21 cellular contexts compared by ENCODE assay signal in genomic region chr3:45950131-45950530, GRCh38. TPM values are rescaled to one million over a fixed set of nuclear protein-coding genes. Genes with fewer than 3 reads are reported as not detected.
DNase-seq lines count a peak whose midpoint lies in the region; ATAC-seq and FAIRE-seq lines count a peak whose summit lies in the region.
"Had no signal": no experiment of that assay in that cellular context is flagged by ENCODE, and none has a peak within 500 bp of the region (broad histone marks: within the 10 kb centered on the region; RNA-seq: fewer than 3 reads in every experiment).

No MANE protein-coding gene starts in this region.

- H3K27me3 ChIP-seq in CD8-positive, alpha-beta memory T cell (ENCODE audit: insufficient read depth, low read length, poor library complexity, severe bottlenecking), result no peaks in the 10 kb centered on the region
- H3K27me3 ChIP-seq in small intestine (ENCODE audit: control insufficient read depth in 2 of 2, insufficient read depth in 2 of 2, low read length in 2 of 2), result no peaks in the 10 kb centered on the region

- no peaks in the 10 kb centered on the region for H3K27me3 Mint-ChIP-seq in activated CD4-positive, alpha-beta T cell treated with anti-CD3 and anti-CD28 coated beads, Interleukin-2, amount 10 ng/mL, durations not matched to agents 7 days and 5 days
- H3K27me3 Mint-ChIP-seq in CD8-positive, alpha-beta memory T cell, result no peaks in the 10 kb centered on the region
- no peaks in the 10 kb centered on the region for H3K27me3 Mint-ChIP-seq in activated naive CD8-positive, alpha-beta T cell treated with anti-CD3 and anti-CD28 coated beads, Interleukin-2, amount 10 ng/mL, durations not matched to agents 7 days and 5 days

- no peak overlapping the region for H3K4me3 Mint-ChIP-seq in activated CD4-positive, alpha-beta T cell treated with anti-CD3 and anti-CD28 coated beads, Interleukin-2, amount 10 ng/mL, durations not matched to agents 7 days and 5 days
- peak overlapping the region; percentile 60 to 89 (median 73) for H3K4me3 Mint-ChIP-seq in CD8-positive, alpha-beta memory T cell
- H3K4me3 Mint-ChIP-seq in activated naive CD8-positive, alpha-beta T cell treated with anti-CD3 and anti-CD28 coated beads, Interleukin-2, amount 10 ng/mL, durations not matched to agents 7 days and 5 days, result peak overlapping the region; percentile 36

- FAIRE-seq in small intestine (lab: Jason Lieb, UNC), result no peak
- FAIRE-seq: A549, H1, HTR-8/SVneo had no signal

- H3K27ac ChIP-seq in CD8-positive, alpha-beta memory T cell (ENCODE audit: low read depth, low read length), result peak overlapping the region; percentile 13
- H3K27ac ChIP-seq in small intestine (ENCODE audit: low read depth in 1 of 2, low read length in 1 of 2), result peak overlapping the region; percentile 57 to 75
- H3K27ac ChIP-seq: A549, parathyroid adenoma had no signal

- POLR2A ChIA-PET in activated CD4-positive, alpha-beta T cell treated with anti-CD3 and anti-CD28 coated beads, Interleukin-2, amount 10 ng/mL, durations not matched to agents 7 days and 5 days (lab: Charles Lee), result no interaction called here
- POLR2A ChIA-PET in CD8-positive, alpha-beta memory T cell (lab: Charles Lee), result interaction anchor here (0.6 to 2.3 kb wide), 8 partner anchors 8 to 349 kb away, joined by 3 to 14 read pairs (median 4); no protein-coding TSS in a partner anchor
- POLR2A ChIA-PET in activated naive CD8-positive, alpha-beta T cell treated with anti-CD3 and anti-CD28 coated beads, Interleukin-2, amount 10 ng/mL, durations not matched to agents 7 days and 5 days (lab: Charles Lee), result interaction anchor here (0.6 to 3.9 kb wide), 14 partner anchors 9 to 260 kb away, joined by 3 to 44 read pairs (median 7); partner anchors contain the start of gene CCR1

- no peak for DNase-seq in activated CD4-positive, alpha-beta T cell treated with anti-CD3 and anti-CD28 coated beads, Interleukin-2, amount 10 ng/mL, durations not matched to agents 7 days and 5 days
- no peak for DNase-seq in activated CD4-positive, alpha-beta T cell treated with anti-CD3 and anti-CD28 coated beads for 1 hour
- no peak for DNase-seq in CD8-positive, alpha-beta memory T cell
- no peak for DNase-seq in activated naive CD8-positive, alpha-beta T cell treated with anti-CD3 and anti-CD28 coated beads, Interleukin-2, amount 10 ng/mL, durations not matched to agents 7 days and 5 days
- no peak for DNase-seq in small intestine
- no peak for DNase-seq in NCI-H345 treated with DMSO at 0.1 percent for 48 hours (lab: John Stamatoyannopoulos, UW; ENCODE audit: unreplicated experiment)
- no peak for DNase-seq in Kasumi-1 (lab: John Stamatoyannopoulos, UW)
- DNase-seq: C1 segment of cervical spinal cord, glutamatergic neuron, NCI-H1105, NCI-H2081 treated with DMSO at 0.1 percent for 48 hours, NCI-H526, trophoblast cell had no signal

- H3K4me1 Mint-ChIP-seq in activated CD4-positive, alpha-beta T cell treated with anti-CD3 and anti-CD28 coated beads, Interleukin-2, amount 10 ng/mL, durations not matched to agents 7 days and 5 days, result peaks cover 67% of the 10 kb centered on the region
- H3K4me1 Mint-ChIP-seq in CD8-positive, alpha-beta memory T cell, result peaks cover 89 to 100% (median 95%) of the 10 kb centered on the region in 3 donors
- H3K4me1 Mint-ChIP-seq in activated naive CD8-positive, alpha-beta T cell treated with anti-CD3 and anti-CD28 coated beads, Interleukin-2, amount 10 ng/mL, durations not matched to agents 7 days and 5 days, result peaks cover 85% of the 10 kb centered on the region

- ATAC-seq in activated naive CD8-positive, alpha-beta T cell treated with anti-CD3 and anti-CD28 coated beads, Interleukin-2, amount 10 ng/mL, durations not matched to agents 7 days and 5 days (ENCODE audit: low read depth), result no peak
- no peak for ATAC-seq in GM19395 (IDR thresholded peaks at IDR 0.05; ENCODE audit: unreplicated experiment)
- ATAC-seq: A549, Right ventricle myocardium inferior had no signal

- WGBS in small intestine, 3 donors, result 96 to 98% (median 97%) methylated on average over 2 of the region's 2 CpGs

- H3K9me3 ChIP-seq in CD8-positive, alpha-beta memory T cell (ENCODE audit: low read length), result no peaks in the 10 kb centered on the region
- H3K9me3 ChIP-seq in small intestine (ENCODE audit: control insufficient read depth, low read depth), result no peaks in the 10 kb centered on the region
- H3K9me3 ChIP-seq: A549 had no signal

- peak overlapping the region; percentile 24 for H3K4me3 ChIP-seq in CD8-positive, alpha-beta memory T cell (ENCODE audit: low read length)
- no peak overlapping the region for H3K4me3 ChIP-seq in small intestine (ENCODE audit: low read depth in 1 of 2, low read length in 2 of 2)
- H3K4me3 ChIP-seq: A549 had no signal

- H3K36me3 ChIP-seq in CD8-positive, alpha-beta memory T cell (ENCODE audit: insufficient read depth, low read length), result peaks cover 78% of the 10 kb centered on the region
- peaks cover 22 to 27% of the 10 kb centered on the region in 2 donors for H3K36me3 ChIP-seq in small intestine (ENCODE audit: control insufficient read depth in 2 of 2, insufficient read depth in 2 of 2, low read length in 2 of 2)

- CTCF ChIA-PET in activated CD4-positive, alpha-beta T cell treated with anti-CD3 and anti-CD28 coated beads, Interleukin-2, amount 10 ng/mL, durations not matched to agents 7 days and 5 days (lab: Charles Lee), result interaction anchor here (0.8 to 4.2 kb wide), 15 partner anchors 10 to 129 kb away, joined by 3 to 20 read pairs (median 5); no protein-coding TSS in a partner anchor
- CTCF ChIA-PET in CD8-positive, alpha-beta memory T cell (lab: Charles Lee), result interaction anchor here (0.9 to 4.3 kb wide), 10 partner anchors 11 to 424 kb away, joined by 3 to 22 read pairs (median 5); partner anchors contain the start of gene CCR5

- peaks cover 76% of the 10 kb centered on the region for H3K4me1 ChIP-seq in CD8-positive, alpha-beta memory T cell (ENCODE audit: insufficient read depth, low read length)
- peaks cover 0 to 3% of the 10 kb centered on the region in 2 donors for H3K4me1 ChIP-seq in small intestine (ENCODE audit: control insufficient read depth in 2 of 2, insufficient read depth in 1 of 2, low read depth in 1 of 2, low read length in 1 of 2)
- H3K4me1 ChIP-seq: A549, parathyroid adenoma had no signal

- no peaks in the 10 kb centered on the region for H3K9me3 Mint-ChIP-seq in activated CD4-positive, alpha-beta T cell treated with anti-CD3 and anti-CD28 coated beads, Interleukin-2, amount 10 ng/mL, durations not matched to agents 7 days and 5 days
- no peaks in the 10 kb centered on the region for H3K9me3 Mint-ChIP-seq in CD8-positive, alpha-beta memory T cell
- no peaks in the 10 kb centered on the region for H3K9me3 Mint-ChIP-seq in activated naive CD8-positive, alpha-beta T cell treated with anti-CD3 and anti-CD28 coated beads, Interleukin-2, amount 10 ng/mL, durations not matched to agents 7 days and 5 days

- H3K36me3 Mint-ChIP-seq in activated CD4-positive, alpha-beta T cell treated with anti-CD3 and anti-CD28 coated beads, Interleukin-2, amount 10 ng/mL, durations not matched to agents 7 days and 5 days (ENCODE audit: low read depth), result peaks cover 97% of the 10 kb centered on the region
- peaks cover 57 to 98% (median 67%) of the 10 kb centered on the region in 3 donors for H3K36me3 Mint-ChIP-seq in CD8-positive, alpha-beta memory T cell
- peaks cover 85% of the 10 kb centered on the region for H3K36me3 Mint-ChIP-seq in activated naive CD8-positive, alpha-beta T cell treated with anti-CD3 and anti-CD28 coated beads, Interleukin-2, amount 10 ng/mL, durations not matched to agents 7 days and 5 days

- peak overlapping the region; percentile 87 for H3K27ac Mint-ChIP-seq in activated CD4-positive, alpha-beta T cell treated with anti-CD3 and anti-CD28 coated beads, Interleukin-2, amount 10 ng/mL, durations not matched to agents 7 days and 5 days
- H3K27ac Mint-ChIP-seq in CD8-positive, alpha-beta memory T cell, result peak overlapping the region; percentile 60 to 95 (median 92)
- H3K27ac Mint-ChIP-seq in activated naive CD8-positive, alpha-beta T cell treated with anti-CD3 and anti-CD28 coated beads, Interleukin-2, amount 10 ng/mL, durations not matched to agents 7 days and 5 days, result peak overlapping the region; percentile 94

RNA-seq across cellular contexts. Expression of gene CXCR6, which starts 6.9 kb away (rescaled TPM):
- total RNA-seq in activated CD4-positive, alpha-beta T cell treated with anti-CD3 and anti-CD28 coated beads, Interleukin-2, amount 10 ng/mL, durations not matched to agents 7 days and 5 days, result 10 to 100 TPM; 17.6 to 18.0 TPM
- 1 to 10 TPM; 5.8 to 5.9 TPM for total RNA-seq in CD8-positive, alpha-beta memory T cell
- polyA plus RNA-seq in CD8-positive, alpha-beta memory T cell, result 70.8 TPM
- total RNA-seq in activated naive CD8-positive, alpha-beta T cell treated with anti-CD3 and anti-CD28 coated beads, Interleukin-2, amount 10 ng/mL, durations not matched to agents 7 days and 5 days, result 10 to 100 TPM; 12.4 to 13.5 TPM
- 1 to 10 TPM in 2 of 3 donors, under 1 TPM in 1; 0.45 to 2.7 (median 2.2) TPM for polyA plus RNA-seq in small intestine
- total RNA-seq: H1, LHCN-M2, lung microvascular endothelial cell had no signal
- polyA plus RNA-seq: A549, H1 had no signal

RNA-seq across cellular contexts. Expression of gene FYCO1, which starts 45.5 kb away (rescaled TPM):
- total RNA-seq in activated CD4-positive, alpha-beta T cell treated with anti-CD3 and anti-CD28 coated beads, Interleukin-2, amount 10 ng/mL, durations not matched to agents 7 days and 5 days, result 10 to 100 TPM; 15.1 to 15.7 TPM
- 10 to 100 TPM; 13.4 to 13.7 TPM for total RNA-seq in CD8-positive, alpha-beta memory T cell
- 11.0 TPM for polyA plus RNA-seq in CD8-positive, alpha-beta memory T cell
- total RNA-seq in activated naive CD8-positive, alpha-beta T cell treated with anti-CD3 and anti-CD28 coated beads, Interleukin-2, amount 10 ng/mL, durations not matched to agents 7 days and 5 days, result 10 to 100 TPM; 37.9 to 39.1 TPM
- 1 to 10 TPM; 6.5 to 9.6 (median 8.3) TPM for polyA plus RNA-seq in small intestine
